Comparison of ENCODE assay signal across 25 cellular contexts in genomic region chr20:21388566-21388965, GRCh38. TPM values are rescaled to one million over a fixed set of nuclear protein-coding genes. Genes with fewer than 3 reads are reported as not detected.
DNase-seq lines count a peak whose midpoint lies in the region; ATAC-seq, FAIRE-seq and TF ChIP-seq lines count a peak whose summit lies in the region.
"Had no signal": no experiment of that assay in that cellular context is flagged by ENCODE, and none has a peak within 500 bp of the region (broad histone marks: within the 10 kb centered on the region; RNA-seq: fewer than 3 reads in every experiment).

No MANE protein-coding gene starts in this region.

- no peak overlapping the region for H2AFZ ChIP-seq in K562 (ENCODE audit: low read depth, low read length)
- H2AFZ ChIP-seq: GM23248 had no signal

- H3K9ac ChIP-seq in K562 (ENCODE audit: insufficient read depth in 1 of 2, low read depth in 2 of 2, low read length in 2 of 2), result no peak overlapping the region
- H3K9ac ChIP-seq: GM23248 had no signal

- H3K9me3 ChIP-seq in A549 (no peaks in the 10 kb centered on the region), HEK293 (ENCODE audit: control insufficient read depth, insufficient read depth, low read depth, low read length) (no peaks in the 10 kb centered on the region), K562 (replicated peaks; ENCODE audit: control insufficient read depth, insufficient read depth, low read depth, low read length) (no peaks in the 10 kb centered on the region), sigmoid colon (no peaks in the 10 kb centered on the region)

- DNase-seq in A549 (ENCODE audit: low read depth in 1 of 2, low spot score in 1 of 2) (no peak), NCI-H345 (lab: John Stamatoyannopoulos, UW) (peak; percentile 10), K562 (ENCODE audit: extremely low read depth in 1 of 4, low spot score in 3 of 4) (no peak), DMS79 (lab: John Stamatoyannopoulos, UW) (no peak), sigmoid colon (no peak), D721Med (ENCODE audit: insufficient read length, low spot score) (no peak)
- DNase-seq: CD4-positive, CD25-positive, alpha-beta regulatory T cell; COR-L47; DMS 273 treated with DMSO at 0.1 percent for 48 hours; GM23248; H9; Kasumi-1; NCI-H1694 treated with DMSO at 0.1 percent for 48 hours; NCI-H2171 treated with DMSO at 0.1 percent for 48 hours; NCI-H446 treated with DMSO at 0.1 percent for 48 hours; NCI-H526 treated with DMSO at 0.1 percent for 48 hours; SHP77 treated with DMSO at 0.1 percent for 48 hours; T-cell had no signal

- H3K9me1 ChIP-seq in K562 (ENCODE audit: control insufficient read depth, insufficient read depth, low read length), result no peaks in the 10 kb centered on the region

- in situ Hi-C loops in K562 (cut with MboI), result no loop called here

- no peaks in the 10 kb centered on the region for H3K4me1 ChIP-seq in A549
- H3K4me1 ChIP-seq in HEK293 (ENCODE audit: control insufficient read depth, insufficient read depth, low read length), result peaks cover 13% of the 10 kb centered on the region; the same call in 1 of the 2 replicates
- peaks cover 0 to 3% of the 10 kb centered on the region in 2 experiments; a peak in 1 of 5 replicates for H3K4me1 ChIP-seq in K562 (replicated peaks in 1 of 2; ENCODE audit: control insufficient read depth in 2 of 2, insufficient read depth in 2 of 2, low read length in 2 of 2)
- peaks cover 0 to 4% (median 0%) of the 10 kb centered on the region in 4 donors for H3K4me1 ChIP-seq in sigmoid colon

- H3K4me3 ChIP-seq in A549, result no peak overlapping the region
- H3K4me3 ChIP-seq in HEK293 (ENCODE audit: low read depth, low read length), result no peak overlapping the region
- no peak overlapping the region for H3K4me3 ChIP-seq in K562
- H3K4me3 ChIP-seq in sigmoid colon, result no peak overlapping the region
- H3K4me3 ChIP-seq: GM23248 had no signal

- TF ChIP-seq POLR2A in A549 (IDR thresholded peaks at IDR 0.05; ENCODE audit: low read length) (no peak), K562 (conservative IDR thresholded peaks at IDR 0.05) (no peak), sigmoid colon (IDR thresholded peaks at IDR 0.05) (no peak)

- ATAC-seq in A549 (no peak), K562 (no peak), HG03095 (IDR thresholded peaks at IDR 0.05; ENCODE audit: unreplicated experiment) (no peak)
- ATAC-seq: SK-N-SH treated with all-trans-retinoic acid at 6 μM for 48 hours, T-cell had no signal

- H3K4me2 ChIP-seq in A549, result no peak overlapping the region
- no peak overlapping the region for H3K4me2 ChIP-seq in K562 (ENCODE audit: insufficient read depth, low read length)

- POLR2A ChIA-PET in A549 (lab: Yijun Ruan, JAX), result no interaction called here
- POLR2A ChIA-PET in HEK293 (lab: Yijun Ruan, JAX), result no interaction called here
- POLR2A ChIA-PET in K562 (lab: Yijun Ruan, JAX), result interaction anchor here (0.6 kb wide), 1 partner anchor 306 kb away, joined by 3 read pairs; no protein-coding TSS in a partner anchor

- H3K79me2 ChIP-seq in K562 (ENCODE audit: control insufficient read depth, insufficient read depth, low read length), result no peaks in the 10 kb centered on the region

- intact Hi-C loops in K562 (cut with micrococcal nuclease) (no loop called here), sigmoid colon (cut with DNase I) (no loop called here)

- WGBS in A549 (ENCODE audit: missing lambda C conversion rate), result 89% methylated on average over 1 of the region's 1 CpG
- WGBS in K562 (ENCODE audit: insufficient coverage, low coverage, missing lambda C conversion rate), result 100% methylated on average over 1 of the region's 1 CpG
- WGBS in sigmoid colon, 2 donors, result 88 to 98% methylated on average over 1 of the region's 1 CpG

- H3K27ac ChIP-seq in A549 (no peak overlapping the region), HEK293 (ENCODE audit: extremely low read depth, low read depth, low read length) (no peak overlapping the region), K562 (ENCODE audit: extremely low read depth, low read depth, low read length) (no peak overlapping the region), sigmoid colon (no peak overlapping the region)
- H3K27ac ChIP-seq: GM23248, RWPE1 had no signal

- TF ChIP-seq EP300 in A549 (IDR thresholded peaks at IDR 0.05), result no peak
- no peak for TF ChIP-seq EP300 in K562 (IDR thresholded peaks at IDR 0.05; ENCODE audit: low read length)
- TF ChIP-seq EP300 in sigmoid colon (IDR thresholded peaks at IDR 0.05), result no peak

- TF ChIP-seq RAD21 in A549 (conservative IDR thresholded peaks at IDR 0.05 in 1 of 2, IDR thresholded peaks at IDR 0.05 in 1 of 2) (no peak), K562 (CRISPR knock-in tag; conservative IDR thresholded peaks at IDR 0.05 in 1 of 2, IDR thresholded peaks at IDR 0.05 in 1 of 2) (no peak)

- FAIRE-seq in A549 (lab: Jason Lieb, UNC), result peak; percentile 36
- FAIRE-seq in K562 (lab: Jason Lieb, UNC), result no peak
- FAIRE-seq in D721Med (lab: Jason Lieb, UNC), result no peak

- H3K36me3 ChIP-seq in HEK293 (ENCODE audit: control insufficient read depth in 2 of 2, insufficient read depth in 1 of 2, low read length in 2 of 2), result peaks cover 0 to 33% of the 10 kb centered on the region in 2 experiments; a peak in 2 of 3 replicates
- H3K36me3 ChIP-seq in K562 (ENCODE audit: control insufficient read depth, insufficient read depth, low read length), result peaks cover 45% of the 10 kb centered on the region
- peaks cover 0 to 68% (median 14%) of the 10 kb centered on the region in 4 donors for H3K36me3 ChIP-seq in sigmoid colon

- CTCF ChIA-PET in A549 (lab: Yijun Ruan, JAX), result no interaction called here
- CTCF ChIA-PET in HEK293 (lab: Yijun Ruan, JAX), result interaction anchor here (0.9 to 1.6 kb wide), 3 partner anchors 152 to 528 kb away, joined by 3 to 4 read pairs (median 4); no protein-coding TSS in a partner anchor
- CTCF ChIA-PET in K562 (lab: Yijun Ruan, JAX; ENCODE audit: low intra/inter-chr PET ratio), result no interaction called here

- no peak for TF ChIP-seq CTCF in A549 (IDR thresholded peaks at IDR 0.05)
- TF ChIP-seq CTCF in HEK293 (tag by site-specific recombination; IDR thresholded peaks at IDR 0.05), result no peak
- no peak for TF ChIP-seq CTCF in K562 (IDR thresholded peaks at IDR 0.05 in 2 of 3, conservative IDR thresholded peaks at IDR 0.05 in 1 of 3; ENCODE audit: insufficient read depth in 2 of 3, low read depth in 1 of 3, low read length in 3 of 3)
- no peak for TF ChIP-seq CTCF in sigmoid colon (IDR thresholded peaks at IDR 0.05)
- TF ChIP-seq CTCF in D721Med (IDR thresholded peaks at IDR 0.05; ENCODE audit: insufficient read depth, missing control alignments), result no peak

- no TSS peak for BruUV-seq in K562 (replicated peaks; lab: Mats Ljungman, UMichigan)

- H3K27me3 ChIP-seq in K562 (ENCODE audit: control insufficient read depth in 2 of 2, insufficient read depth in 2 of 2, low read length in 2 of 2), result no peaks in the 10 kb centered on the region
- H3K27me3 ChIP-seq in sigmoid colon, result peaks cover 18 to 30% (median 23%) of the 10 kb centered on the region in 3 donors

- H4K20me1 ChIP-seq in K562 (replicated peaks; ENCODE audit: control insufficient read depth, insufficient read depth, low read length), result no peaks in the 10 kb centered on the region

TF ChIP-seq in A549, 52 proteins besides CTCF, POLR2A, EP300 and RAD21:
- TF ChIP-seq MAZ (IDR thresholded peaks at IDR 0.05; ENCODE audit: borderline replicate concordance, low read depth, low read length), result no peak
- 0 out of 4 replicates have a peak, but pooled peaks of 1 of the 2 experiments have one; percentile 17 for TF ChIP-seq CEBPB (IDR thresholded peaks at IDR 0.05)
TF ChIP-seq in A549: peak in this region for 1.

TF ChIP-seq in HEK293, 187 proteins besides CTCF, POLR2A, EP300 and RAD21 (continues in another document):
- no peak for TF ChIP-seq ZNF2 (tag by site-specific recombination; IDR thresholded peaks at IDR 0.05)

TF ChIP-seq in K562, 482 proteins besides CTCF, POLR2A, EP300 and RAD21 (continues in another document):
- 0 out of 2 replicates have a peak, but pooled peaks have one; percentile 16 for TF ChIP-seq CEBPB (tag; IDR thresholded peaks at IDR 0.05)

RNA-seq across cellular contexts. Expression of gene NKX2-4, which starts 8.8 kb away (rescaled TPM):
- polyA plus RNA-seq in A549 (2011; rRNA removed) (not detected in 2 replicates), A549 (2017; fragmentation: RNase III; extraction: RNeasy Plus Mini Kit Qiagen cat#74134 plus additional on column Dnase treatment) (not detected in 3 replicates), K562 (2011; rRNA removed) (not detected in 2 replicates), K562 (2014; fragmentation: Illumina TruSeq; extraction: Trizol) (not detected in 2 replicates), K562 (2014; fragmentation: Nextera tagmentation; extraction: Ambion mirVana) (not detected), K562 (2014; rRNA removed) (not detected in 2 replicates), sigmoid colon (not detected)
- 0.01 and 0.03 TPM in 2 replicates for polyA plus RNA-seq in A549 (2012; cell fraction: cytosol; rRNA removed)
- not detected in 2 replicates for polyA plus RNA-seq in A549 (2012; cell fraction: nucleus; rRNA removed)
- not detected in 2 replicates for polyA minus RNA-seq in A549 (2011; rRNA and poly(A)+ RNA removed)
- not detected in 2 replicates for total RNA-seq in K562 (2011; cell fraction: chromatin; rRNA removed; ENCODE audit: low replicate concordance)
- not detected in 2 replicates for total RNA-seq in K562 (2011; cell fraction: nucleolus; rRNA removed)
- total RNA-seq in K562 (2011; cell fraction: nucleoplasm; rRNA removed), result not detected in 2 replicates
- total RNA-seq in K562 (2014; rRNA removed) (not detected in 2 replicates), K562 (2014; rRNA removed; fragmentation: Illumina TruSeq; extraction: Trizol) (not detected in 2 replicates), K562 (2015; rRNA removed; fragmentation: Illumina TruSeq; extraction: Trizol) (not detected in 2 replicates), K562 (2021) (not detected in 2 replicates), sigmoid colon (not detected)
- not detected in 2 replicates for polyA plus RNA-seq in K562 (2011; cell fraction: cytosol; rRNA removed)
- polyA plus RNA-seq in K562 (2011; cell fraction: nucleus; rRNA removed), result not detected in 2 replicates
- polyA plus RNA-seq in K562 (2012), result not detected in 2 replicates
- polyA minus RNA-seq in K562 (2011; rRNA and poly(A)+ RNA removed), result not detected in 2 replicates
- polyA minus RNA-seq in K562 (2011; cell fraction: cytosol; rRNA and poly(A)+ RNA removed), result not detected in 2 replicates
- not detected in 2 replicates for polyA minus RNA-seq in K562 (2011; cell fraction: nucleus; rRNA and poly(A)+ RNA removed)
- total RNA-seq: CD4-positive, CD25-positive, alpha-beta regulatory T cell; G401; GM23248; MCF 10A; T-cell had no signal
- polyA plus RNA-seq: BJ; CD4-positive, CD25-positive, alpha-beta regulatory T cell; GM23248 had no signal
